1 cellular context compared by ENCODE assay signal in genomic region chr5:102755691-102756371, GRCh38.
TF ChIP-seq lines count a peak whose summit lies in the region.

No MANE protein-coding gene starts in this region.

TF ChIP-seq in HepG2, 621 proteins besides CTCF, POLR2A, EP300 and RAD21 (continued from another document and continues in another):
- TF ChIP-seq REST (IDR thresholded peaks at IDR 0.05; ENCODE audit: borderline replicate concordance in 1 of 2, low read depth in 1 of 2, low read length in 2 of 2): no peak
- TF ChIP-seq DNMT3B (CRISPR knock-in tag; conservative IDR thresholded peaks at IDR 0.05): 0 out of 2 replicates have a peak, but pooled peaks have one; percentile 19
- peak; percentile 35; the same call in 1 of the 2 replicates for TF ChIP-seq ZNF607 (CRISPR knock-in tag; IDR thresholded peaks at IDR 0.05; ENCODE audit: borderline replicate concordance)
- TF ChIP-seq WIZ (CRISPR knock-in tag; IDR thresholded peaks at IDR 0.05): no peak
- peak; percentile 8 for TF ChIP-seq ARNTL (CRISPR knock-in tag; IDR thresholded peaks at IDR 0.05)
- peak; percentile 53; the same call in 1 of the 2 replicates for TF ChIP-seq YEATS4 (CRISPR knock-in tag; IDR thresholded peaks at IDR 0.05; ENCODE audit: borderline replicate concordance)
- no peak for TF ChIP-seq ZNF333 (CRISPR knock-in tag; IDR thresholded peaks at IDR 0.05; ENCODE audit: borderline replicate concordance)
- TF ChIP-seq SNAPC4 (CRISPR knock-in tag; IDR thresholded peaks at IDR 0.05): 0 out of 2 replicates have a peak, but pooled peaks have one; percentile 43
- 0 out of 2 replicates have a peak, but pooled peaks have one; percentile 83 for TF ChIP-seq FOXO4 (CRISPR knock-in tag; conservative IDR thresholded peaks at IDR 0.05)
- peak; percentile 39; the same call in 1 of the 2 replicates for TF ChIP-seq ATF3 (CRISPR knock-in tag; IDR thresholded peaks at IDR 0.05)
- TF ChIP-seq ZNF567 (CRISPR knock-in tag; IDR thresholded peaks at IDR 0.05; ENCODE audit: borderline replicate concordance): 0 out of 2 replicates have a peak, but pooled peaks have one; percentile 54
- 0 out of 2 replicates have a peak, but pooled peaks have one; percentile 6 for TF ChIP-seq ZBTB43 (CRISPR knock-in tag; conservative IDR thresholded peaks at IDR 0.05)
- TF ChIP-seq POLR2G (IDR thresholded peaks at IDR 0.05; ENCODE audit: low read depth, low read length): peak; percentile 43
- peak; percentile 77 for TF ChIP-seq SAP130 (CRISPR knock-in tag; IDR thresholded peaks at IDR 0.05; ENCODE audit: low read depth)
- 0 out of 2 replicates have a peak, but pooled peaks have one; percentile 19 for TF ChIP-seq ZNF317 (CRISPR knock-in tag; IDR thresholded peaks at IDR 0.05)
- no peak for TF ChIP-seq NAIF1 (CRISPR knock-in tag; IDR thresholded peaks at IDR 0.05; ENCODE audit: borderline replicate concordance)
- TF ChIP-seq CAMTA2 (CRISPR knock-in tag; IDR thresholded peaks at IDR 0.05; ENCODE audit: borderline replicate concordance): 0 out of 2 replicates have a peak, but pooled peaks have one; percentile 43
- peak; percentile 64; the same call in 1 of the 2 replicates for TF ChIP-seq PHF21A (CRISPR knock-in tag; IDR thresholded peaks at IDR 0.05)
- 0 out of 2 replicates have a peak, but pooled peaks have one; percentile 8 for TF ChIP-seq ATF7 (IDR thresholded peaks at IDR 0.05)
- peak; percentile 78; the same call in 1 of the 2 replicates for TF ChIP-seq ATF7 (CRISPR knock-in tag; IDR thresholded peaks at IDR 0.05)
- TF ChIP-seq RARA (CRISPR knock-in tag; IDR thresholded peaks at IDR 0.05): peak; percentile 16; the same call in 1 of the 2 replicates
- peak; percentile 69 for TF ChIP-seq TEAD3 (CRISPR knock-in tag; optimal IDR thresholded peaks at IDR 0.05; ENCODE audit: borderline replicate concordance)
- TF ChIP-seq KMT2A (CRISPR knock-in tag; IDR thresholded peaks at IDR 0.05): peak; percentile 40; the same call in 1 of the 2 replicates
- TF ChIP-seq NFAT5 (CRISPR knock-in tag; IDR thresholded peaks at IDR 0.05): no peak
- peak; percentile 57 for TF ChIP-seq HDAC2 (CRISPR knock-in tag; IDR thresholded peaks at IDR 0.05)
- TF ChIP-seq SOX5 (CRISPR knock-in tag; IDR thresholded peaks at IDR 0.05; ENCODE audit: borderline replicate concordance): peak; percentile 7; the same call in 1 of the 2 replicates
- 0 out of 2 replicates have a peak, but pooled peaks have one; percentile 18 for TF ChIP-seq MYPOP (CRISPR knock-in tag; IDR thresholded peaks at IDR 0.05)
- 0 out of 2 replicates have a peak, but pooled peaks have one; percentile 7 for TF ChIP-seq ZNF777 (CRISPR knock-in tag; IDR thresholded peaks at IDR 0.05)
- TF ChIP-seq PATZ1 (CRISPR knock-in tag; IDR thresholded peaks at IDR 0.05): 0 out of 2 replicates have a peak, but pooled peaks have one; percentile 8
